ENCODE assay signal across 29 cellular contexts in the genomic region with DNA sequence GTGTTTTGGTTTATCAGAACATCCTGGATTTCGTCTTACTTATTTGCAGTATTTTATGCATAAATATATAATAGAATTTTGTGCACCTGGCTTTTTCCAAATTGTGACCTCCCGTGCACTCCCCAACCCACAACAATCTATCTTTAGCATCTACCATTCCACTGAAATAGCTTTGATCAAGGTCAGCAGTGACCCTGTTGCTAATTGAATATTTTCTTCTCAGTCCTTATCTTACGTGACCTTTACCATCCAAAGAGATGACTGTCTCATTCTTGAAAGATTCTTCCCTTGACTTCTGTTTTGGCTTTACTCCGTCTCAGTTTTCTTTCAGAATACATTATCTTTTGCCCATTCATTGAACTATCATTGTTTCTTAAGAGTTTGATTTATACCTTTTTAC.
"Had no signal": no experiment of that assay in that cellular context is flagged by ENCODE, and none has a peak within 500 bp of the region (broad histone marks: within the 10 kb centered on the region; RNA-seq: fewer than 3 reads in every experiment).

No MANE protein-coding gene starts in this region.

- H3K9me3 Mint-ChIP-seq: activated CD4-positive, alpha-beta memory T cell treated with anti-CD3 and anti-CD28 coated beads for 36 hours; activated CD4-positive, alpha-beta T cell treated with anti-CD3 and anti-CD28 coated beads, Interleukin-2, amount 10 ng/mL, durations not matched to agents 24 days and 14 days; activated T-cell treated with anti-CD3 and anti-CD28 coated beads, Interleukin-2, amount 50 U/mL, for 4 hours; activated T-helper 17 cell treated with anti-CD3 and anti-CD28 coated beads, Interleukin-2, amount 50 U/mL, for 72 hours had no signal

- DNase-seq: activated CD4-positive, alpha-beta memory T cell treated with anti-CD3 and anti-CD28 coated beads for 36 hours; activated CD4-positive, alpha-beta T cell treated with anti-CD3 and anti-CD28 coated beads for 36 hours; activated CD4-positive, alpha-beta T cell treated with anti-CD3 and anti-CD28 coated beads, Interleukin-2, amount 10 ng/mL, durations not matched to agents 24 days and 14 days; activated CD4-positive, CD25-positive, alpha-beta regulatory T cell; activated CD4-positive, CD25-positive, alpha-beta regulatory T cell treated with anti-CD3 and anti-CD28 coated beads, Interleukin-2, amount 50 U/mL, for 72 hours; activated CD8-positive, alpha-beta memory T cell treated with anti-CD3 and anti-CD28 coated beads, Interleukin-2, amount 10 ng/mL, durations not matched to agents 7 days and 5 days; activated CD8-positive, alpha-beta memory T cell treated with anti-CD3 and anti-CD28 coated beads, Interleukin-2, amount 50 U/mL, for 4 hours; activated CD8-positive, alpha-beta T cell treated with anti-CD3 and anti-CD28 coated beads, Interleukin-2, amount 10 ng/mL, durations not matched to agents 7 days and 5 days; activated effector memory CD4-positive, alpha-beta T cell treated with Interleukin-2 at 50 U/mL for 16 hours; activated gamma-delta T cell treated with Interleukin-2 at 50 U/mL for 16 hours; activated naive CD4-positive, alpha-beta T cell treated with anti-CD3 and anti-CD28 coated beads, Interleukin-2, amount 50 U/mL, for 16 hours; activated naive CD4-positive, alpha-beta T cell treated with Interleukin-2 at 50 U/mL for 16 hours; activated T-cell treated with anti-CD3 and anti-CD28 coated beads, Interleukin-2, amount 50 U/mL, for 4 hours; amniotic stem cell; anterior cingulate cortex; body of pancreas; caudate nucleus; cerebellar nuclear complex; dermis blood vessel endothelial cell; effector CD8-positive, alpha-beta T cell; esophagus squamous epithelium; foreskin melanocyte; SW 1271; T-helper 2 cell had no signal

- H3K27ac ChIP-seq: body of pancreas, coronary artery, epithelial cell of prostate, esophagus squamous epithelium, gastroesophageal sphincter had no signal

- H3K27me3 ChIP-seq: body of pancreas, esophagus squamous epithelium, gastroesophageal sphincter had no signal

- H3K4me3 Mint-ChIP-seq: activated CD4-positive, alpha-beta memory T cell treated with anti-CD3 and anti-CD28 coated beads for 36 hours; activated CD4-positive, alpha-beta T cell treated with anti-CD3 and anti-CD28 coated beads for 36 hours; activated CD4-positive, alpha-beta T cell treated with anti-CD3 and anti-CD28 coated beads, Interleukin-2, amount 10 ng/mL, durations not matched to agents 24 days and 14 days; activated CD8-positive, alpha-beta memory T cell treated with anti-CD3 and anti-CD28 coated beads, Interleukin-2, amount 10 ng/mL, durations not matched to agents 7 days and 5 days; activated CD8-positive, alpha-beta T cell treated with anti-CD3 and anti-CD28 coated beads, Interleukin-2, amount 10 ng/mL, durations not matched to agents 7 days and 5 days; activated naive CD8-positive, alpha-beta T cell; activated T-cell treated with anti-CD3 and anti-CD28 coated beads, Interleukin-2, amount 50 U/mL, for 4 hours; activated T-helper 17 cell treated with anti-CD3 and anti-CD28 coated beads, Interleukin-2, amount 50 U/mL, for 72 hours had no signal

- H3K4me3 ChIP-seq: body of pancreas, coronary artery, esophagus squamous epithelium, gastroesophageal sphincter had no signal

- H3K9me3 ChIP-seq: body of pancreas, esophagus squamous epithelium, gastroesophageal sphincter had no signal

- ATAC-seq: activated CD4-positive, alpha-beta T cell treated with anti-CD3 and anti-CD28 coated beads for 36 hours; activated CD8-positive, alpha-beta memory T cell treated with anti-CD3 and anti-CD28 coated beads, Interleukin-2, amount 10 ng/mL, durations not matched to agents 7 days and 5 days; activated CD8-positive, alpha-beta T cell treated with anti-CD3 and anti-CD28 coated beads, Interleukin-2, amount 10 ng/mL, durations not matched to agents 7 days and 5 days; activated T-cell treated with anti-CD3 and anti-CD28 coated beads, Interleukin-2, amount 50 U/mL, for 4 hours; activated T-helper 17 cell treated with anti-CD3 and anti-CD28 coated beads, Interleukin-2, amount 50 U/mL, for 72 hours; body of pancreas; gastroesophageal sphincter had no signal

- H3K27ac Mint-ChIP-seq: activated CD4-positive, alpha-beta memory T cell treated with anti-CD3 and anti-CD28 coated beads for 36 hours; activated CD4-positive, alpha-beta T cell treated with anti-CD3 and anti-CD28 coated beads for 36 hours; activated CD4-positive, alpha-beta T cell treated with anti-CD3 and anti-CD28 coated beads, Interleukin-2, amount 10 ng/mL, durations not matched to agents 24 days and 14 days; activated CD8-positive, alpha-beta memory T cell treated with anti-CD3 and anti-CD28 coated beads, Interleukin-2, amount 10 ng/mL, durations not matched to agents 7 days and 5 days; activated CD8-positive, alpha-beta T cell treated with anti-CD3 and anti-CD28 coated beads, Interleukin-2, amount 10 ng/mL, durations not matched to agents 7 days and 5 days; activated naive CD8-positive, alpha-beta T cell; activated T-helper 17 cell treated with anti-CD3 and anti-CD28 coated beads, Interleukin-2, amount 50 U/mL, for 72 hours had no signal

- H3K27me3 Mint-ChIP-seq: activated CD4-positive, alpha-beta memory T cell treated with anti-CD3 and anti-CD28 coated beads for 36 hours; activated CD4-positive, alpha-beta T cell treated with anti-CD3 and anti-CD28 coated beads for 36 hours; activated CD4-positive, alpha-beta T cell treated with anti-CD3 and anti-CD28 coated beads, Interleukin-2, amount 10 ng/mL, durations not matched to agents 24 days and 14 days; activated CD8-positive, alpha-beta memory T cell treated with anti-CD3 and anti-CD28 coated beads, Interleukin-2, amount 10 ng/mL, durations not matched to agents 7 days and 5 days; activated naive CD8-positive, alpha-beta T cell; activated T-helper 17 cell treated with anti-CD3 and anti-CD28 coated beads, Interleukin-2, amount 50 U/mL, for 72 hours had no signal

- H3K36me3 ChIP-seq: esophagus squamous epithelium, gastroesophageal sphincter had no signal
